Comparison of ENCODE assay signal across 12 cellular contexts in genomic region chr10:2980791-2981360, GRCh38.
DNase-seq lines count a peak whose midpoint lies in the region; ATAC-seq and TF ChIP-seq lines count a peak whose summit lies in the region.
"Had no signal": no experiment of that assay in that cellular context is flagged by ENCODE, and none has a peak within 500 bp of the region (broad histone marks: within the 10 kb centered on the region; RNA-seq: fewer than 3 reads in every experiment).

No MANE protein-coding gene starts in this region.

- no peak for ATAC-seq in GM23338

- peak overlapping the region; percentile 35 for H3K27ac Mint-ChIP-seq in GM23338

- H3K4me1 ChIP-seq in GM23338 (ENCODE audit: insufficient read depth), result 0 out of 2 replicates have a peak, but pooled peaks cover 5% of the 10 kb centered on the region

- no peak overlapping the region for H3K27ac ChIP-seq in GM23338 (ENCODE audit: low read depth)
- H3K27ac ChIP-seq: coronary artery, hepatocyte had no signal

- H3K9me3 Mint-ChIP-seq in GM23338, result no peaks in the 10 kb centered on the region

- H3K36me3 ChIP-seq in GM23338 (ENCODE audit: insufficient read depth), result no peaks in the 10 kb centered on the region

- no peaks in the 10 kb centered on the region for H3K9me2 ChIP-seq in GM23338 (ENCODE audit: insufficient read depth)

- no peaks in the 10 kb centered on the region for H3K79me2 ChIP-seq in GM23338 (replicated peaks; ENCODE audit: insufficient read depth)
- H3K79me2 ChIP-seq: hepatocyte had no signal

- H3K36me3 Mint-ChIP-seq in GM23338 (ENCODE audit: low read depth), result no peaks in the 10 kb centered on the region

- TF ChIP-seq CTCF in AG10803 (conservative IDR thresholded peaks at IDR 0.05; ENCODE audit: low read length) (no peak), GM23338 (conservative IDR thresholded peaks at IDR 0.05; ENCODE audit: low read depth in 2 of 2) (no peak)

- no peak overlapping the region for H3K4me2 ChIP-seq in GM23338
- H3K4me2 ChIP-seq: hepatocyte had no signal

- no peak overlapping the region for H3K4me3 ChIP-seq in AG10803 (ENCODE audit: low read length)
- H3K4me3 ChIP-seq in GM23338, result no peak overlapping the region
- H3K4me3 ChIP-seq: coronary artery, hepatocyte had no signal

- no peaks in the 10 kb centered on the region for H3F3A ChIP-seq in GM23338 (replicated peaks; ENCODE audit: low read depth)

- H3K27me3 ChIP-seq in GM23338 (ENCODE audit: insufficient read depth), result no peaks in the 10 kb centered on the region
- H3K27me3 ChIP-seq: hepatocyte had no signal

- no peaks in the 10 kb centered on the region for H4K20me1 ChIP-seq in GM23338 (replicated peaks; ENCODE audit: insufficient read depth)

- H3K27me3 Mint-ChIP-seq in GM23338 (ENCODE audit: insufficient read depth, low read depth, poor library complexity), result peaks cover 4% of the 10 kb centered on the region

- no peak overlapping the region for H3K4me3 Mint-ChIP-seq in GM23338

- H2AFZ ChIP-seq in GM23338, result peak overlapping the region; percentile 90
- H2AFZ ChIP-seq: hepatocyte had no signal

- H3K4me1 Mint-ChIP-seq in GM23338, result peaks cover 4% of the 10 kb centered on the region; the same call in 2 of the 3 replicates

- DNase-seq in AG10803 (ENCODE audit: low read depth) (peak; percentile 74), GM23338 (ENCODE audit: low spot score) (no peak), RKO (ENCODE audit: low spot score) (peak; percentile 55), hepatic stellate cell (ENCODE audit: low spot score) (peak; percentile 21), middle frontal gyrus (ENCODE audit: extremely low spot score, low spot score) (no peak), DMS79 treated with DMSO at 0.1 percent for 48 hours (lab: John Stamatoyannopoulos, UW) (no peak), NCI-H1436 (lab: John Stamatoyannopoulos, UW) (no peak)
- no peak for DNase-seq in activated naive CD4-positive, alpha-beta T cell treated with anti-CD3 and anti-CD28 coated beads, Interleukin-2, amount 50 U/mL, for 16 hours
- DNase-seq: NCI-H187; stimulated activated naive CD4-positive, alpha-beta T cell treated with Interleukin-2 at 50 U/mL for 16 hours had no signal

TF ChIP-seq in GM23338, 12 proteins besides CTCF, POLR2A, EP300 and RAD21:
- TF ChIP-seq ZNF462 (CRISPR knock-in tag; IDR thresholded peaks at IDR 0.05) (no peak), ETS1 (IDR thresholded peaks at IDR 0.05) (no peak), ZNF114 (CRISPR knock-in tag; IDR thresholded peaks at IDR 0.05) (no peak), CREB1 (CRISPR knock-in tag; IDR thresholded peaks at IDR 0.05; ENCODE audit: low read depth) (no peak), STAT1 (IDR thresholded peaks at IDR 0.05; ENCODE audit: unreplicated experiment) (no peak), EZH2 (IDR thresholded peaks at IDR 0.05; ENCODE audit: low read depth, unreplicated experiment) (no peak), EZH2phosphoT487 (IDR thresholded peaks at IDR 0.05; ENCODE audit: unreplicated experiment) (no peak), NANOG (IDR thresholded peaks at IDR 0.05; ENCODE audit: borderline replicate concordance) (no peak), ZNF331 (CRISPR knock-in tag; IDR thresholded peaks at IDR 0.05; ENCODE audit: low read depth) (no peak), POLR2AphosphoS5 (IDR thresholded peaks at IDR 0.05; ENCODE audit: low read depth) (no peak), REST (IDR thresholded peaks at IDR 0.05; ENCODE audit: unreplicated experiment) (no peak), JUNB (IDR thresholded peaks at IDR 0.05; ENCODE audit: unreplicated experiment) (no peak)

Comparison
In these comparisons a context has a peak if more than half of its experiments do, and no peak if none do; other contexts are left out.
1. DNase-seq: peak in AG10803 (single experiment), RKO (single experiment) and hepatic stellate cell (single experiment); none in GM23338 (single experiment), middle frontal gyrus (single experiment), DMS79 treated with DMSO at 0.1 percent for 48 hours (single experiment), NCI-H1436 (single experiment) and activated naive CD4-positive, alpha-beta T cell treated with anti-CD3 and anti-CD28 coated beads, Interleukin-2, amount 50 U/mL, for 16 hours (single experiment).